In genomic region chrX:39199429-39199828, GRCh38 we compare ENCODE assay signal across 21 cellular contexts.
DNase-seq lines count a peak whose midpoint lies in the region; ATAC-seq and FAIRE-seq lines count a peak whose summit lies in the region.
"Had no signal": no experiment of that assay in that cellular context is flagged by ENCODE, and none has a peak within 500 bp of the region (broad histone marks: within the 10 kb centered on the region; RNA-seq: fewer than 3 reads in every experiment).

No MANE protein-coding gene starts in this region.

- no peaks in the 10 kb centered on the region for H3K9me3 Mint-ChIP-seq in activated CD8-positive, alpha-beta memory T cell treated with anti-CD3 and anti-CD28 coated beads, Interleukin-2, amount 10 ng/mL, durations not matched to agents 7 days and 5 days (ENCODE audit: low read depth)
- H3K9me3 Mint-ChIP-seq in activated CD4-positive, alpha-beta memory T cell treated with anti-CD3 and anti-CD28 coated beads, Interleukin-2, amount 10 ng/mL, durations not matched to agents 7 days and 5 days = no peaks in the 10 kb centered on the region
- H3K9me3 Mint-ChIP-seq: CD4-positive, alpha-beta T cell had no signal

- H3K36me3 Mint-ChIP-seq in activated CD8-positive, alpha-beta memory T cell treated with anti-CD3 and anti-CD28 coated beads, Interleukin-2, amount 10 ng/mL, durations not matched to agents 7 days and 5 days = no peaks in the 10 kb centered on the region
- H3K36me3 Mint-ChIP-seq in activated CD4-positive, alpha-beta memory T cell treated with anti-CD3 and anti-CD28 coated beads, Interleukin-2, amount 10 ng/mL, durations not matched to agents 7 days and 5 days (ENCODE audit: low read depth) = no peaks in the 10 kb centered on the region

- POLR2A ChIA-PET in activated CD4-positive, alpha-beta memory T cell treated with anti-CD3 and anti-CD28 coated beads, Interleukin-2, amount 10 ng/mL, durations not matched to agents 7 days and 5 days (lab: Charles Lee) = no interaction called here

- no peak for DNase-seq in activated CD8-positive, alpha-beta memory T cell treated with anti-CD3 and anti-CD28 coated beads, Interleukin-2, amount 10 ng/mL, durations not matched to agents 7 days and 5 days
- no peak for DNase-seq in activated CD8-positive, alpha-beta memory T cell treated with anti-CD3 and anti-CD28 coated beads, Interleukin-2, amount 50 U/mL, for 4 hours
- DNase-seq in LoVo (ENCODE audit: low spot score) (peak; percentile 4), renal cortical epithelial cell (ENCODE audit: low read depth) (peak; percentile 54), urothelium cell line (ENCODE audit: low spot score) (no peak), NCI-H748 (lab: John Stamatoyannopoulos, UW; ENCODE audit: unreplicated experiment) (no peak), NCI-H526 (lab: John Stamatoyannopoulos, UW) (no peak)
- no peak for DNase-seq in activated CD4-positive, alpha-beta memory T cell treated with anti-CD3 and anti-CD28 coated beads, Interleukin-2, amount 10 ng/mL, durations not matched to agents 7 days and 5 days
- DNase-seq: ACHN; Calu3; CD4-positive, alpha-beta T cell; DMS79 treated with DMSO at 0.1 percent for 48 hours; GM23248; Karpas-422; NCI-H1048; NCI-H2107; NCI-H226; NCI-H69; Peyer's patch had no signal

- H3K27ac Mint-ChIP-seq in activated CD8-positive, alpha-beta memory T cell treated with anti-CD3 and anti-CD28 coated beads, Interleukin-2, amount 10 ng/mL, durations not matched to agents 7 days and 5 days = peak overlapping the region; percentile 64
- peak overlapping the region; percentile 40 for H3K27ac Mint-ChIP-seq in activated CD4-positive, alpha-beta memory T cell treated with anti-CD3 and anti-CD28 coated beads, Interleukin-2, amount 10 ng/mL, durations not matched to agents 7 days and 5 days
- H3K27ac Mint-ChIP-seq: CD4-positive, alpha-beta T cell had no signal

- FAIRE-seq in urothelium cell line (lab: Jason Lieb, UNC) = no peak
- FAIRE-seq: G401.6 had no signal

- CTCF ChIA-PET in activated CD8-positive, alpha-beta memory T cell treated with anti-CD3 and anti-CD28 coated beads, Interleukin-2, amount 10 ng/mL, durations not matched to agents 7 days and 5 days (lab: Charles Lee) = no interaction called here
- CTCF ChIA-PET in activated CD4-positive, alpha-beta memory T cell treated with anti-CD3 and anti-CD28 coated beads, Interleukin-2, amount 10 ng/mL, durations not matched to agents 7 days and 5 days (lab: Charles Lee) = no interaction called here

- H3K4me3 Mint-ChIP-seq in activated CD8-positive, alpha-beta memory T cell treated with anti-CD3 and anti-CD28 coated beads, Interleukin-2, amount 10 ng/mL, durations not matched to agents 7 days and 5 days = no peak overlapping the region
- H3K4me3 Mint-ChIP-seq in activated CD4-positive, alpha-beta memory T cell treated with anti-CD3 and anti-CD28 coated beads, Interleukin-2, amount 10 ng/mL, durations not matched to agents 7 days and 5 days = no peak overlapping the region
- H3K4me3 Mint-ChIP-seq: CD4-positive, alpha-beta T cell had no signal

- H3K4me1 Mint-ChIP-seq in activated CD8-positive, alpha-beta memory T cell treated with anti-CD3 and anti-CD28 coated beads, Interleukin-2, amount 10 ng/mL, durations not matched to agents 7 days and 5 days = peaks cover 67% of the 10 kb centered on the region
- peaks cover 76% of the 10 kb centered on the region for H3K4me1 Mint-ChIP-seq in activated CD4-positive, alpha-beta memory T cell treated with anti-CD3 and anti-CD28 coated beads, Interleukin-2, amount 10 ng/mL, durations not matched to agents 7 days and 5 days

- ATAC-seq in activated CD8-positive, alpha-beta memory T cell treated with anti-CD3 and anti-CD28 coated beads, Interleukin-2, amount 10 ng/mL, durations not matched to agents 7 days and 5 days = no peak
- ATAC-seq: HCT116 had no signal

- no peaks in the 10 kb centered on the region for H3K27me3 Mint-ChIP-seq in activated CD8-positive, alpha-beta memory T cell treated with anti-CD3 and anti-CD28 coated beads, Interleukin-2, amount 10 ng/mL, durations not matched to agents 7 days and 5 days
- no peaks in the 10 kb centered on the region for H3K27me3 Mint-ChIP-seq in activated CD4-positive, alpha-beta memory T cell treated with anti-CD3 and anti-CD28 coated beads, Interleukin-2, amount 10 ng/mL, durations not matched to agents 7 days and 5 days
- H3K27me3 Mint-ChIP-seq: CD4-positive, alpha-beta T cell had no signal

Comparison
In these comparisons a context has a peak if more than half of its experiments do, and no peak if none do; other contexts are left out.
1. DNase-seq: peak in LoVo (single experiment) and renal cortical epithelial cell (single experiment); none in activated CD8-positive, alpha-beta memory T cell treated with anti-CD3 and anti-CD28 coated beads, Interleukin-2, amount 10 ng/mL, durations not matched to agents 7 days and 5 days (single experiment), activated CD8-positive, alpha-beta memory T cell treated with anti-CD3 and anti-CD28 coated beads, Interleukin-2, amount 50 U/mL, for 4 hours (single experiment), activated CD4-positive, alpha-beta memory T cell treated with anti-CD3 and anti-CD28 coated beads, Interleukin-2, amount 10 ng/mL, durations not matched to agents 7 days and 5 days (single experiment), urothelium cell line (single experiment), NCI-H748 (single experiment) and NCI-H526 (0 of 2).